ENCODE assay signal across 11 cellular contexts in the genomic region with DNA sequence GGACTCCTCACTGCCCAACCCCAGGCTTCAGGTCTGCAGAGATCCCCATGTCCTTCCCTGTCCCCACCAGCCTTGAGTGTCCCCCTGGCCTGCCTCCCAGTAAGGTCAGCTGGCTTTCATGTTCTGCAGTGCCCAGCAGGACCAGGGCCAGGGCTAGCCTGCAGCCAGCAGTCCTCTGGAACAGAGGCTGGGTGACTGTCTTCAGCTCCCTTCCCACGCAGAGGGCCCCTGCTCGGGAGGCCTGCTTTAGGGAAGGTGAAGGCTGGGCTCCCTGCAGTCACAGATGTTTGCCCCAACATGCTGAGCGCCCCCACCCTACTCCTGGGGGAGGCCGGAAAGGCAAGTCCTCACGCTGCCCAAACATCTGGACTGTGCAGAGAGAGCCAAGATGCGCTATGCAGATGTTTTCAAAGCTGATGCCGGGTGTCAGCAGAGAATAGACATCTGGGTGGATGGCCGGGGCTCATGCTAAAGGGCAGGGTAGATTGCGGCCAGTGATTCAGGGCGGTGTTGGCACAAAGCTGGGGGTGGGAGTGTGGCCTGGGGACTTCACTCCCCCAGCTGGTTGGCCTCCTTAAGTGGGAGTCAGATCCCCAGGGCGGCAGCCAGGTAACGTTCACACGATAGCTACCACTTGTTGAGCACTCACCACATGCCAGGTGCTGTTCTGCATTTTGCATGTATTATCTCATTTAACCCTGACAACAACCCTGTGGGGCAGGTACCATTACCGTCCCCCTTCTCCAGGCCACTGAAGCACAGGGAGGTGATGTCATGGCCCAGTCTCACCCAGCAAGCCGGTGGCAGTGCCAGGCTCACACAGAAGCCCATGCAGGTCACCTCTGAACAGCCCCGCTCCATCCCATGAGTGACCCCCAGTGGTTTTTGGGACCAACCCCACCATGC.
DNase-seq lines count a peak whose midpoint lies in the region; ATAC-seq, FAIRE-seq and TF ChIP-seq lines count a peak whose summit lies in the region.
"Had no signal": no experiment of that assay in that cellular context is flagged by ENCODE, and none has a peak within 500 bp of the region (broad histone marks: within the 10 kb centered on the region; RNA-seq: fewer than 3 reads in every experiment).

No MANE protein-coding gene starts in this region.

- intact Hi-C loops in naive thymus-derived CD4-positive, alpha-beta T cell (cut with micrococcal nuclease) = no loop called here

- POLR2A ChIA-PET in A549 (lab: Yijun Ruan, JAX) = no interaction called here
- POLR2A ChIA-PET in naive thymus-derived CD4-positive, alpha-beta T cell (lab: Charles Lee) = no interaction called here

- no peak for TF ChIP-seq EP300 in A549 (IDR thresholded peaks at IDR 0.05)
- TF ChIP-seq EP300 in gastroesophageal sphincter (IDR thresholded peaks at IDR 0.05) = no peak

- FAIRE-seq in A549 (lab: Jason Lieb, UNC) = no peak
- FAIRE-seq: HTR-8/SVneo had no signal

- no peaks in the 10 kb centered on the region for H3K9me3 Mint-ChIP-seq in nephron progenitor cell
- H3K9me3 Mint-ChIP-seq in naive thymus-derived CD4-positive, alpha-beta T cell = no peaks in the 10 kb centered on the region

- H3K27ac ChIP-seq in A549 (peak overlapping the region in 1 of 2 experiments; percentile 43; a peak in 1 of 6 replicates), gastroesophageal sphincter (no peak overlapping the region)
- H3K27ac ChIP-seq in naive thymus-derived CD4-positive, alpha-beta T cell (ENCODE audit: low read depth, low read length) = no peak overlapping the region

- H3K9me3 ChIP-seq in A549 (no peaks in the 10 kb centered on the region), adipocyte (ENCODE audit: control insufficient read depth, low read length) (no peaks in the 10 kb centered on the region), gastroesophageal sphincter (no peaks in the 10 kb centered on the region)
- H3K9me3 ChIP-seq in naive thymus-derived CD4-positive, alpha-beta T cell (ENCODE audit: control insufficient read depth in 2 of 3, low read length in 3 of 3) = no peaks in the 10 kb centered on the region

- peaks cover 57% of the 10 kb centered on the region for H3K4me1 Mint-ChIP-seq in nephron progenitor cell
- peaks cover 9 to 21% (median 10%) of the 10 kb centered on the region in 7 donors for H3K4me1 Mint-ChIP-seq in naive thymus-derived CD4-positive, alpha-beta T cell

- peak overlapping the region; percentile 48 for H3K27ac Mint-ChIP-seq in nephron progenitor cell
- H3K27ac Mint-ChIP-seq in naive thymus-derived CD4-positive, alpha-beta T cell = no peak overlapping the region

- 89% methylated on average over 13 of the region's 16 CpGs for WGBS in A549 (ENCODE audit: missing lambda C conversion rate)
- WGBS in gastroesophageal sphincter (ENCODE audit: low coverage in 1 of 2), 2 donors = 73 to 80% methylated on average over 2 to 8 of the region's 16 CpGs

- no peaks in the 10 kb centered on the region for H3K36me3 Mint-ChIP-seq in nephron progenitor cell (ENCODE audit: low read depth)
- no peaks in the 10 kb centered on the region for H3K36me3 Mint-ChIP-seq in naive thymus-derived CD4-positive, alpha-beta T cell

- H3K4me1 ChIP-seq in A549 (peaks cover 32% of the 10 kb centered on the region), adipocyte (ENCODE audit: control insufficient read depth, insufficient read depth, low read length) (peaks cover 20% of the 10 kb centered on the region), gastroesophageal sphincter (peaks cover 0 to 21% (median 3%) of the 10 kb centered on the region in 3 donors)
- H3K4me1 ChIP-seq in naive thymus-derived CD4-positive, alpha-beta T cell (ENCODE audit: control insufficient read depth in 2 of 2, insufficient read depth in 2 of 2, low read length in 2 of 2) = no peaks in the 10 kb centered on the region

- H3K9ac ChIP-seq in adipocyte (ENCODE audit: low read length) = peak overlapping the region; percentile 15

- H3K36me3 ChIP-seq in adipocyte (ENCODE audit: control insufficient read depth, insufficient read depth, low read length, severe bottlenecking) (no peaks in the 10 kb centered on the region), gastroesophageal sphincter (no peaks in the 10 kb centered on the region)
- H3K36me3 ChIP-seq in naive thymus-derived CD4-positive, alpha-beta T cell (ENCODE audit: control insufficient read depth in 2 of 3, insufficient read depth in 3 of 3, low read length in 3 of 3) = no peaks in the 10 kb centered on the region

- TF ChIP-seq CTCF in A549 (IDR thresholded peaks at IDR 0.05) = no peak
- no peak for TF ChIP-seq CTCF in gastroesophageal sphincter (IDR thresholded peaks at IDR 0.05)
- no peak for TF ChIP-seq CTCF in nephron progenitor cell (IDR thresholded peaks at IDR 0.05)

- DNase-seq in A549 (ENCODE audit: low read depth in 1 of 2, low spot score in 1 of 2) = no peak
- DNase-seq in adipocyte (ENCODE audit: low read depth) = peak; percentile 57
- DNase-seq in nephron progenitor cell = no peak
- no peak for DNase-seq in naive thymus-derived CD4-positive, alpha-beta T cell
- no peak for DNase-seq in AML-193 (lab: John Stamatoyannopoulos, UW)
- DNase-seq in HuH-7.5 (ENCODE audit: low spot score) = no peak
- DNase-seq: activated CD4-positive, CD25-positive, alpha-beta regulatory T cell; NCI-H2107 had no signal

- ATAC-seq in A549 = no peak
- peak; percentile 32 for ATAC-seq in gastroesophageal sphincter
- ATAC-seq in naive thymus-derived CD4-positive, alpha-beta T cell = no peak
- no peak for ATAC-seq in GM19397 (IDR thresholded peaks at IDR 0.05; ENCODE audit: unreplicated experiment)

- H3K4me3 ChIP-seq in A549 = no peak overlapping the region
- H3K4me3 ChIP-seq in adipocyte (ENCODE audit: low read length) = no peak overlapping the region
- H3K4me3 ChIP-seq in gastroesophageal sphincter = no peak overlapping the region
- H3K4me3 ChIP-seq in naive thymus-derived CD4-positive, alpha-beta T cell (ENCODE audit: low read length) = no peak overlapping the region

- no peak overlapping the region for H3K4me3 Mint-ChIP-seq in nephron progenitor cell
- no peak overlapping the region for H3K4me3 Mint-ChIP-seq in naive thymus-derived CD4-positive, alpha-beta T cell

- TF ChIP-seq RAD21 in A549 (conservative IDR thresholded peaks at IDR 0.05 in 1 of 2, IDR thresholded peaks at IDR 0.05 in 1 of 2) = no peak

- CTCF ChIA-PET in A549 (lab: Yijun Ruan, JAX) = interaction anchor here (1.2 to 5.2 kb wide), 4 partner anchors 13 to 86 kb away, joined by 3 to 43 read pairs (median 4); no protein-coding TSS in a partner anchor
- CTCF ChIA-PET in naive thymus-derived CD4-positive, alpha-beta T cell (lab: Charles Lee) = no interaction called here

- H3K27me3 ChIP-seq in adipocyte (replicated peaks; ENCODE audit: control insufficient read depth, insufficient read depth, low read length) (peaks cover 7% of the 10 kb centered on the region), gastroesophageal sphincter (no peaks in the 10 kb centered on the region)
- no peaks in the 10 kb centered on the region for H3K27me3 ChIP-seq in naive thymus-derived CD4-positive, alpha-beta T cell (ENCODE audit: control insufficient read depth in 2 of 2, insufficient read depth in 2 of 2, low read length in 2 of 2)

- H3K4me2 ChIP-seq in A549 = peak overlapping the region; percentile 23; the same call in 1 of the 3 replicates

- H3K27me3 Mint-ChIP-seq in nephron progenitor cell (ENCODE audit: low read depth, poor library complexity) = peaks cover 12% of the 10 kb centered on the region
- peaks cover 0 to 18% (median 10%) of the 10 kb centered on the region in 5 donors for H3K27me3 Mint-ChIP-seq in naive thymus-derived CD4-positive, alpha-beta T cell

- TF ChIP-seq POLR2A in A549 (IDR thresholded peaks at IDR 0.05; ENCODE audit: low read length) (no peak), gastroesophageal sphincter (IDR thresholded peaks at IDR 0.05) (no peak)

TF ChIP-seq in A549, 52 proteins besides CTCF, POLR2A, EP300 and RAD21:
- TF ChIP-seq, protein P1, sequence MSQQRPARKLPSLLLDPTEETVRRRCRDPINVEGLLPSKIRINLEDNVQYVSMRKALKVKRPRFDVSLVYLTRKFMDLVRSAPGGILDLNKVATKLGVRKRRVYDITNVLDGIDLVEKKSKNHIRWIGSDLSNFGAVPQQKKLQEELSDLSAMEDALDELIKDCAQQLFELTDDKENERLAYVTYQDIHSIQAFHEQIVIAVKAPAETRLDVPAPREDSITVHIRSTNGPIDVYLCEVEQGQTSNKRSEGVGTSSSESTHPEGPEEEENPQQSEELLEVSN (IDR thresholded peaks at IDR 0.05; ENCODE audit: borderline replicate concordance, low read depth) = no peak
- TF ChIP-seq ZSCAN20 (CRISPR knock-in tag; IDR thresholded peaks at IDR 0.05) = no peak
- TF ChIP-seq MAZ (IDR thresholded peaks at IDR 0.05; ENCODE audit: borderline replicate concordance, low read depth, low read length) = no peak
